Comparison of ENCODE assay signal across 1 cellular context in the genomic region with DNA sequence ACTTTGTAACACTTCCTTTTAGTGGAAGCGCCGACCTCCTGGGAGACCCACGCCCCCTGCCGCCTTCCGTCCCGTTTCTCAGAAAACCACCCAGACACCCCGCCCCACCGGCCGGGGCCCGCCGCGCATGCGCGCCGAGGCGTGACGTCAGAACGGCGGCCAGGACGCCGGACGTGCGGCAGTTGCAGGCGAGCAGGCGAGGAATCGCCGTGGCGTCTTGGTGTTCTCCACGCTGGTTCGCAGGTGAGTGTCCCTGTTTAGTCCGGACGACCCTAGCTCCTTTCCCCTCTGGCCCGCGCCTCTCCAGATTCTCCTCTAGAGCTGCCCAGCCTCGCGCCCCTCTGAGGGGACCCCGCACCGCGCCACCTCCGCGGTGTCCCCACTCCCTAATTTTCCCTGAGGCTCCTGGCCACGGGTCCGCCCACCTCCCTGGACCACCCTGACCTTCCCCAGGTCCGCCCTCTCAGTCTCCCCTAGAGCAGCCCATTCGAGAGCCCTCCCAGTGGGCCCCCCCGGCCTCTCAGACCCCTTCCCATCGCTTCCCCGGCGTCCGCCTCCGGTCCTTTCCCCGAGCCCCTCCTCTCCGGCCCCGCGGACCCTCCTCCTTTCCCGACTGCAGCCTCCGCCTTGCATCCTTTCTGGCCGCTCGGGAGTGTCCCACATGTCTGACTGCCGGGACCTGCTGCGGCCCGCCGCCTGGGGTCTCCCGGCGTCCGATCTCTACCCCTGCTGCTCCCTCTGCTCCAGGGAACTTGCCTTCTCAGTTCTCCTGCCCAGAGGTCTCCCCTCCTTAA.
TF ChIP-seq lines count a peak whose summit lies in the region.

A gene with protein sequence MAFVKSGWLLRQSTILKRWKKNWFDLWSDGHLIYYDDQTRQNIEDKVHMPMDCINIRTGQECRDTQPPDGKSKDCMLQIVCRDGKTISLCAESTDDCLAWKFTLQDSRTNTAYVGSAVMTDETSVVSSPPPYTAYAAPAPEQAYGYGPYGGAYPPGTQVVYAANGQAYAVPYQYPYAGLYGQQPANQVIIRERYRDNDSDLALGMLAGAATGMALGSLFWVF (plus strand): TSS at position 181 of the 794 bp plus-strand sequence. CDS start 15,606 bp downstream, outside the sequence.

TF ChIP-seq in HepG2, 621 proteins besides CTCF, POLR2A, EP300 and RAD21 (continued from another document and continues in another):
- TF ChIP-seq, protein P1, sequence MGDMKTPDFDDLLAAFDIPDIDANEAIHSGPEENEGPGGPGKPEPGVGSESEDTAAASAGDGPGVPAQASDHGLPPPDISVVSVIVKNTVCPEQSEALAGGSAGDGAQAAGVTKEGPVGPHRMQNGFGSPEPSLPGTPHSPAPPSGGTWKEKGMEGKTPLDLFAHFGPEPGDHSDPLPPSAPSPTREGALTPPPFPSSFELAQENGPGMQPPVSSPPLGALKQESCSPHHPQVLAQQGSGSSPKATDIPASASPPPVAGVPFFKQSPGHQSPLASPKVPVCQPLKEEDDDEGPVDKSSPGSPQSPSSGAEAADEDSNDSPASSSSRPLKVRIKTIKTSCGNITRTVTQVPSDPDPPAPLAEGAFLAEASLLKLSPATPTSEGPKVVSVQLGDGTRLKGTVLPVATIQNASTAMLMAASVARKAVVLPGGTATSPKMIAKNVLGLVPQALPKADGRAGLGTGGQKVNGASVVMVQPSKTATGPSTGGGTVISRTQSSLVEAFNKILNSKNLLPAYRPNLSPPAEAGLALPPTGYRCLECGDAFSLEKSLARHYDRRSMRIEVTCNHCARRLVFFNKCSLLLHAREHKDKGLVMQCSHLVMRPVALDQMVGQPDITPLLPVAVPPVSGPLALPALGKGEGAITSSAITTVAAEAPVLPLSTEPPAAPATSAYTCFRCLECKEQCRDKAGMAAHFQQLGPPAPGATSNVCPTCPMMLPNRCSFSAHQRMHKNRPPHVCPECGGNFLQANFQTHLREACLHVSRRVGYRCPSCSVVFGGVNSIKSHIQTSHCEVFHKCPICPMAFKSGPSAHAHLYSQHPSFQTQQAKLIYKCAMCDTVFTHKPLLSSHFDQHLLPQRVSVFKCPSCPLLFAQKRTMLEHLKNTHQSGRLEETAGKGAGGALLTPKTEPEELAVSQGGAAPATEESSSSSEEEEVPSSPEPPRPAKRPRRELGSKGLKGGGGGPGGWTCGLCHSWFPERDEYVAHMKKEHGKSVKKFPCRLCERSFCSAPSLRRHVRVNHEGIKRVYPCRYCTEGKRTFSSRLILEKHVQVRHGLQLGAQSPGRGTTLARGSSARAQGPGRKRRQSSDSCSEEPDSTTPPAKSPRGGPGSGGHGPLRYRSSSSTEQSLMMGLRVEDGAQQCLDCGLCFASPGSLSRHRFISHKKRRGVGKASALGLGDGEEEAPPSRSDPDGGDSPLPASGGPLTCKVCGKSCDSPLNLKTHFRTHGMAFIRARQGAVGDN (CRISPR knock-in tag; IDR thresholded peaks at IDR 0.05), result peak; percentile 84
- TF ChIP-seq SOX13 (IDR thresholded peaks at IDR 0.05) (no peak), SOX13 (CRISPR knock-in tag; conservative IDR thresholded peaks at IDR 0.05 in 1 of 2, IDR thresholded peaks at IDR 0.05 in 1 of 2) (peak in 1 of 2 experiments; percentile 40; a peak in 1 of 4 replicates), NFIB (CRISPR knock-in tag; IDR thresholded peaks at IDR 0.05; ENCODE audit: borderline replicate concordance) (no peak), GTF2F1 (IDR thresholded peaks at IDR 0.05; ENCODE audit: low read length) (no peak), ZNF383 (CRISPR knock-in tag; IDR thresholded peaks at IDR 0.05; ENCODE audit: borderline replicate concordance) (no peak; the same call in 1 of the 2 replicates), HNRNPH1 (optimal IDR thresholded peaks at IDR 0.05; ENCODE audit: low read depth, low read length) (no peak), ZFP90 (CRISPR knock-in tag; IDR thresholded peaks at IDR 0.05; ENCODE audit: borderline replicate concordance) (no peak), TOE1 (CRISPR knock-in tag; IDR thresholded peaks at IDR 0.05) (no peak), ZNF124 (CRISPR knock-in tag; IDR thresholded peaks at IDR 0.05) (no peak; the same call in 1 of the 2 replicates), ZNF776 (CRISPR knock-in tag; IDR thresholded peaks at IDR 0.05) (peak; percentile 91), SNRNP70 (IDR thresholded peaks at IDR 0.05; ENCODE audit: low read depth, low read length) (no peak), MTA1 (CRISPR knock-in tag; IDR thresholded peaks at IDR 0.05; ENCODE audit: borderline replicate concordance) (no peak; the same call in 1 of the 2 replicates), HCFC1 (IDR thresholded peaks at IDR 0.05; ENCODE audit: low read depth, low read length) (peak; percentile 30; the same call in 1 of the 2 replicates), NR3C1 (CRISPR knock-in tag; IDR thresholded peaks at IDR 0.05) (no peak), ZNF17 (CRISPR knock-in tag; IDR thresholded peaks at IDR 0.05) (no peak), ZFX (CRISPR knock-in tag; IDR thresholded peaks at IDR 0.05; ENCODE audit: low read depth) (peak; percentile 70), KDM1A (CRISPR knock-in tag; IDR thresholded peaks at IDR 0.05) (no peak), SALL2 (CRISPR knock-in tag; IDR thresholded peaks at IDR 0.05) (no peak; the same call in 1 of the 2 replicates), ZNF83 (CRISPR knock-in tag; IDR thresholded peaks at IDR 0.05; ENCODE audit: borderline replicate concordance) (peak; percentile 47; the same call in 1 of the 2 replicates), ZNF761 (CRISPR knock-in tag; conservative IDR thresholded peaks at IDR 0.05) (peak; percentile 60; the same call in 1 of the 2 replicates), ZNF543 (CRISPR knock-in tag; IDR thresholded peaks at IDR 0.05) (peak; percentile 33; the same call in 1 of the 2 replicates), PHB2 (IDR thresholded peaks at IDR 0.05; ENCODE audit: partially characterized antibody) (no peak), TAF1 (CRISPR knock-in tag; IDR thresholded peaks at IDR 0.05) (peak; percentile 87), ZNF589 (CRISPR knock-in tag; conservative IDR thresholded peaks at IDR 0.05) (no peak), SUZ12 (IDR thresholded peaks at IDR 0.05; ENCODE audit: low read depth, low read length) (no peak), U2AF1 (optimal IDR thresholded peaks at IDR 0.05; ENCODE audit: low read depth, low read length) (no peak), TOPORS (CRISPR knock-in tag; IDR thresholded peaks at IDR 0.05) (peak; percentile 64; the same call in 1 of the 2 replicates), TGIF2 (CRISPR knock-in tag; IDR thresholded peaks at IDR 0.05) (no peak), ZNF557 (CRISPR knock-in tag; IDR thresholded peaks at IDR 0.05) (no peak), PHF8 (CRISPR knock-in tag; IDR thresholded peaks at IDR 0.05) (peak; percentile 80; the same call in 1 of the 2 replicates), ZNF20 (CRISPR knock-in tag; IDR thresholded peaks at IDR 0.05) (peak; percentile 93)
- TF ChIP-seq, protein P2, sequence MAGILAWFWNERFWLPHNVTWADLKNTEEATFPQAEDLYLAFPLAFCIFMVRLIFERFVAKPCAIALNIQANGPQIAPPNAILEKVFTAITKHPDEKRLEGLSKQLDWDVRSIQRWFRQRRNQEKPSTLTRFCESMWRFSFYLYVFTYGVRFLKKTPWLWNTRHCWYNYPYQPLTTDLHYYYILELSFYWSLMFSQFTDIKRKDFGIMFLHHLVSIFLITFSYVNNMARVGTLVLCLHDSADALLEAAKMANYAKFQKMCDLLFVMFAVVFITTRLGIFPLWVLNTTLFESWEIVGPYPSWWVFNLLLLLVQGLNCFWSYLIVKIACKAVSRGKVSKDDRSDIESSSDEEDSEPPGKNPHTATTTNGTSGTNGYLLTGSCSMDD (CRISPR knock-in tag; IDR thresholded peaks at IDR 0.05), result no peak
- TF ChIP-seq, protein P3, sequence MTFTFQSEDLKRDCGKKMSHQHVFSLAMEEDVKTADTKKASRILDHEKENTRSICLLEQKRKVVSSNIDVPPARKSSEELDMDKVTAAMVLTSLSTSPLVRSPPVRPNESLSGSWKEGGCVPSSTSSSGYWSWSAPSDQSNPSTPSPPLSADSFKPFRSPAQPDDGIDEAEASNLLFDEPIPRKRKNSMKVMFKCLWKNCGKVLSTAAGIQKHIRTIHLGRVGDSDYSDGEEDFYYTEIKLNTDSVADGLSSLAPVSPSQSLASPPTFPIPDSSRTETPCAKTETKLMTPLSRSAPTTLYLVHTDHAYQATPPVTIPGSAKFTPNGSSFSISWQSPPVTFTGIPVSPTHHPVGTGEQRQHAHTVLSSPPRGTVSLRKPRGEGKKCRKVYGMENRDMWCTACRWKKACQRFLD (CRISPR knock-in tag; IDR thresholded peaks at IDR 0.05; ENCODE audit: borderline replicate concordance), result no peak
- TF ChIP-seq, protein P4, sequence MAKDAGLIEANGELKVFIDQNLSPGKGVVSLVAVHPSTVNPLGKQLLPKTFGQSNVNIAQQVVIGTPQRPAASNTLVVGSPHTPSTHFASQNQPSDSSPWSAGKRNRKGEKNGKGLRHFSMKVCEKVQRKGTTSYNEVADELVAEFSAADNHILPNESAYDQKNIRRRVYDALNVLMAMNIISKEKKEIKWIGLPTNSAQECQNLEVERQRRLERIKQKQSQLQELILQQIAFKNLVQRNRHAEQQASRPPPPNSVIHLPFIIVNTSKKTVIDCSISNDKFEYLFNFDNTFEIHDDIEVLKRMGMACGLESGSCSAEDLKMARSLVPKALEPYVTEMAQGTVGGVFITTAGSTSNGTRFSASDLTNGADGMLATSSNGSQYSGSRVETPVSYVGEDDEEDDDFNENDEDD (CRISPR knock-in tag; IDR thresholded peaks at IDR 0.05; ENCODE audit: borderline replicate concordance), result peak; percentile 64; the same call in 1 of the 2 replicates
- TF ChIP-seq, protein P5, sequence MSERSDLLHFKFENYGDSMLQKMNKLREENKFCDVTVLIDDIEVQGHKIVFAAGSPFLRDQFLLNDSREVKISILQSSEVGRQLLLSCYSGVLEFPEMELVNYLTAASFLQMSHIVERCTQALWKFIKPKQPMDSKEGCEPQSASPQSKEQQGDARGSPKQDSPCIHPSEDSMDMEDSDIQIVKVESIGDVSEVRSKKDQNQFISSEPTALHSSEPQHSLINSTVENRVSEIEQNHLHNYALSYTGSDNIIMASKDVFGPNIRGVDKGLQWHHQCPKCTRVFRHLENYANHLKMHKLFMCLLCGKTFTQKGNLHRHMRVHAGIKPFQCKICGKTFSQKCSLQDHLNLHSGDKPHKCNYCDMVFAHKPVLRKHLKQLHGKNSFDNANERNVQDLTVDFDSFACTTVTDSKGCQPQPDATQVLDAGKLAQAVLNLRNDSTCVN (CRISPR knock-in tag; IDR thresholded peaks at IDR 0.05; ENCODE audit: borderline replicate concordance), result peak; percentile 20; the same call in 1 of the 2 replicates
- TF ChIP-seq, protein P6, sequence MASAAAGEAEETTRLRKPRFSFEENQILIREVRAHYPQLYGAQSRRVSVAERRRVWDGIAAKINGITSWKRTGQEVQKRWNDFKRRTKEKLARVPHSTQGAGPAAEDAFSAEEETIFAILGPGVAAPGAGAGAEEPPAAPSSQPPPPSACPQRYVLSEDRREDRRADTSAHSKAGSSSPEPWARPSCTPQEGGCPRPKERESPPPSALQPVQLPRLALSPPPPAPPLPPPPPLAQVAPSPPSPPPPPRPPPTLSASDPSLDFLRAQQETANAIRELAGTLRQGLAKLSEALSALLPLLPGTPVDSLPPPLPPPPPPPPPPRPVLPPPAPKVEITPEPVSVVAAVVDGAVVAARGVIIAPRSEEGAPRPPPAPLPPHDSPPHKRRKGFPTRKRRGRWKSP (CRISPR knock-in tag; IDR thresholded peaks at IDR 0.05), result peak; percentile 28; the same call in 1 of the 2 replicates
- TF ChIP-seq, protein P7, sequence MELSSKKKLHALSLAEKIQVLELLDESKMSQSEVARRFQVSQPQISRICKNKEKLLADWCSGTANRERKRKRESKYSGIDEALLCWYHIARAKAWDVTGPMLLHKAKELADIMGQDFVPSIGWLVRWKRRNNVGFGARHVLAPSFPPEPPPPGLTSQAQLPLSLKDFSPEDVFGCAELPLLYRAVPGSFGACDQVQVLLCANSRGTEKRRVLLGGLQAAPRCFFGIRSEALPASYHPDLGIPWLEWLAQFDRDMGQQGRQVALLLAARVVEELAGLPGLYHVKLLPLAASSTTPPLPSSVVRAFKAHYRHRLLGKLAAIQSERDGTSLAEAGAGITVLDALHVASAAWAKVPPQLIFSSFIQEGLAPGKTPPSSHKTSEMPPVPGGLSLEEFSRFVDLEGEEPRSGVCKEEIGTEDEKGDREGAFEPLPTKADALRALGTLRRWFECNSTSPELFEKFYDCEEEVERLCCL (CRISPR knock-in tag; IDR thresholded peaks at IDR 0.05; ENCODE audit: borderline replicate concordance), result no peak
- TF ChIP-seq, protein P8, sequence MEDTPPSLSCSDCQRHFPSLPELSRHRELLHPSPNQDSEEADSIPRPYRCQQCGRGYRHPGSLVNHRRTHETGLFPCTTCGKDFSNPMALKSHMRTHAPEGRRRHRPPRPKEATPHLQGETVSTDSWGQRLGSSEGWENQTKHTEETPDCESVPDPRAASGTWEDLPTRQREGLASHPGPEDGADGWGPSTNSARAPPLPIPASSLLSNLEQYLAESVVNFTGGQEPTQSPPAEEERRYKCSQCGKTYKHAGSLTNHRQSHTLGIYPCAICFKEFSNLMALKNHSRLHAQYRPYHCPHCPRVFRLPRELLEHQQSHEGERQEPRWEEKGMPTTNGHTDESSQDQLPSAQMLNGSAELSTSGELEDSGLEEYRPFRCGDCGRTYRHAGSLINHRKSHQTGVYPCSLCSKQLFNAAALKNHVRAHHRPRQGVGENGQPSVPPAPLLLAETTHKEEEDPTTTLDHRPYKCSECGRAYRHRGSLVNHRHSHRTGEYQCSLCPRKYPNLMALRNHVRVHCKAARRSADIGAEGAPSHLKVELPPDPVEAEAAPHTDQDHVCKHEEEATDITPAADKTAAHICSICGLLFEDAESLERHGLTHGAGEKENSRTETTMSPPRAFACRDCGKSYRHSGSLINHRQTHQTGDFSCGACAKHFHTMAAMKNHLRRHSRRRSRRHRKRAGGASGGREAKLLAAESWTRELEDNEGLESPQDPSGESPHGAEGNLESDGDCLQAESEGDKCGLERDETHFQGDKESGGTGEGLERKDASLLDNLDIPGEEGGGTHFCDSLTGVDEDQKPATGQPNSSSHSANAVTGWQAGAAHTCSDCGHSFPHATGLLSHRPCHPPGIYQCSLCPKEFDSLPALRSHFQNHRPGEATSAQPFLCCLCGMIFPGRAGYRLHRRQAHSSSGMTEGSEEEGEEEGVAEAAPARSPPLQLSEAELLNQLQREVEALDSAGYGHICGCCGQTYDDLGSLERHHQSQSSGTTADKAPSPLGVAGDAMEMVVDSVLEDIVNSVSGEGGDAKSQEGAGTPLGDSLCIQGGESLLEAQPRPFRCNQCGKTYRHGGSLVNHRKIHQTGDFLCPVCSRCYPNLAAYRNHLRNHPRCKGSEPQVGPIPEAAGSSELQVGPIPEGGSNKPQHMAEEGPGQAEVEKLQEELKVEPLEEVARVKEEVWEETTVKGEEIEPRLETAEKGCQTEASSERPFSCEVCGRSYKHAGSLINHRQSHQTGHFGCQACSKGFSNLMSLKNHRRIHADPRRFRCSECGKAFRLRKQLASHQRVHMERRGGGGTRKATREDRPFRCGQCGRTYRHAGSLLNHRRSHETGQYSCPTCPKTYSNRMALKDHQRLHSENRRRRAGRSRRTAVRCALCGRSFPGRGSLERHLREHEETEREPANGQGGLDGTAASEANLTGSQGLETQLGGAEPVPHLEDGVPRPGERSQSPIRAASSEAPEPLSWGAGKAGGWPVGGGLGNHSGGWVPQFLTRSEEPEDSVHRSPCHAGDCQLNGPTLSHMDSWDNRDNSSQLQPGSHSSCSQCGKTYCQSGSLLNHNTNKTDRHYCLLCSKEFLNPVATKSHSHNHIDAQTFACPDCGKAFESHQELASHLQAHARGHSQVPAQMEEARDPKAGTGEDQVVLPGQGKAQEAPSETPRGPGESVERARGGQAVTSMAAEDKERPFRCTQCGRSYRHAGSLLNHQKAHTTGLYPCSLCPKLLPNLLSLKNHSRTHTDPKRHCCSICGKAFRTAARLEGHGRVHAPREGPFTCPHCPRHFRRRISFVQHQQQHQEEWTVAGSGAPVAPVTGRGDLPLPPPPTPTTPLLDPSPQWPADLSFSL (CRISPR knock-in tag; IDR thresholded peaks at IDR 0.05), result no peak
